ENCODE assay signal across 22 cellular contexts in genomic region chr11:134416726-134417125, GRCh38. TPM values are rescaled to one million over a fixed set of nuclear protein-coding genes. Genes with fewer than 3 reads are reported as not detected.
"Had no signal": no experiment of that assay in that cellular context is flagged by ENCODE, and none has a peak within 500 bp of the region (broad histone marks: within the 10 kb centered on the region; RNA-seq: fewer than 3 reads in every experiment).

No MANE protein-coding gene starts in this region.

- H3K27ac ChIP-seq: SJSA1, SK-N-MC had no signal

- H3K9me3 ChIP-seq: SJSA1 had no signal

- H3K36me3 ChIP-seq: SJSA1 had no signal

- H3K4me3 ChIP-seq: SJSA1, SK-N-MC had no signal

- DNase-seq: KBM-7, MV-4-11, NCI-H1048, NCI-H1105, NCI-H1417, NCI-H1436 treated with DMSO at 0.1 percent for 48 hours, NCI-H1694, NCI-H187 treated with DMSO at 0.1 percent for 48 hours, NCI-H2029 treated with DMSO at 0.1 percent for 48 hours, NCI-H2171 treated with DMSO at 0.1 percent for 48 hours, NCI-H345, NCI-H446 treated with DMSO at 0.1 percent for 48 hours, NCI-H510A treated with DMSO at 0.1 percent for 48 hours, NCI-H526, NCI-H748 treated with DMSO at 0.1 percent for 48 hours, Right ventricle myocardium superior, RPMI8226, SIG-M5 had no signal

- H3K4me1 ChIP-seq: SJSA1 had no signal

RNA-seq across cellular contexts. Expression of gene B3GAT1, which starts 4.7 kb away (rescaled TPM):
- total RNA-seq: LHCN-M2, MCF 10A, SJSA1 had no signal
